In the genomic region with DNA sequence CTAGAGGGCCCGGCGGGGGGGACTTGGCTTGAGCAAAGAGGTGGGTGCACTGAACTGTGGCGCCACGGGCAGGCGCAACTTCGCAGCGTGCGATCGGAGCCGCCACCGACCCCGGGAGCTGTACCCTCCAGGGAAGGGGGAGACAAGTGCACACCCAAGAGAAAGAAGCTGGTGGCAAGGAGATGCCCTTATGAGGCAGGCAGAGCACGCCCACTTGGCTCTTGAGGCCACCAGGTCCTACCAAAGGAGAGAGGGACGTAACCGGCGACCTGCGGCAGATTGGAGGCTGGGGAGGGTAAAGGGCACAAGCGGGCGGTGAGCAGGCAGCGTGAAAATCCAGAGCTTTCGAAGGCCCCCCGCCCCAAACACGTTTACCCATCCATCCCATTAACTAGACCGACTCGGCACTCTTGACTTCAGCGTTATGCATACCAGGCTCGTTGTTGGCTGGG, we compare ENCODE assay signal across 1 cellular context.
A peak's percentile ranks its signal among the peaks of the same experiment; 100 is the strongest.
TF ChIP-seq lines count a peak whose summit lies in the region.

No MANE protein-coding gene starts in this region.

TF ChIP-seq in HepG2, 621 proteins besides CTCF, POLR2A, EP300 and RAD21 (continued from another document):
- TF ChIP-seq NAIF1 (CRISPR knock-in tag; IDR thresholded peaks at IDR 0.05; ENCODE audit: borderline replicate concordance) (0 out of 2 replicates have a peak, but pooled peaks have one; percentile 9), ZNF337 (CRISPR knock-in tag; IDR thresholded peaks at IDR 0.05; ENCODE audit: borderline replicate concordance, low read depth) (0 out of 2 replicates have a peak, but pooled peaks have one; percentile 6), SP5 (CRISPR knock-in tag; IDR thresholded peaks at IDR 0.05; ENCODE audit: borderline replicate concordance, low read depth) (no peak), HIVEP1 (CRISPR knock-in tag; IDR thresholded peaks at IDR 0.05) (peak; percentile 31; the same call in 1 of the 2 replicates), ZNF292 (CRISPR knock-in tag; IDR thresholded peaks at IDR 0.05; ENCODE audit: borderline replicate concordance, low read depth) (peak; percentile 48; the same call in 1 of the 2 replicates), ZNF557 (CRISPR knock-in tag; IDR thresholded peaks at IDR 0.05) (0 out of 2 replicates have a peak, but pooled peaks have one; percentile 39), ZNF850 (CRISPR knock-in tag; conservative IDR thresholded peaks at IDR 0.05) (no peak), JDP2 (CRISPR knock-in tag; IDR thresholded peaks at IDR 0.05; ENCODE audit: borderline replicate concordance) (no peak), ZNF687 (CRISPR knock-in tag; IDR thresholded peaks at IDR 0.05) (peak; percentile 74), POGK (CRISPR knock-in tag; conservative IDR thresholded peaks at IDR 0.05) (peak; percentile 79; the same call in 1 of the 2 replicates), NRL (CRISPR knock-in tag; IDR thresholded peaks at IDR 0.05; ENCODE audit: borderline replicate concordance) (0 out of 2 replicates have a peak, but pooled peaks have one; percentile 16), ZNF615 (CRISPR knock-in tag; IDR thresholded peaks at IDR 0.05; ENCODE audit: borderline replicate concordance) (peak; percentile 75; the same call in 1 of the 2 replicates), ZSCAN31 (CRISPR knock-in tag; IDR thresholded peaks at IDR 0.05; ENCODE audit: low read depth) (0 out of 2 replicates have a peak, but pooled peaks have one; percentile 19), BRF2 (CRISPR knock-in tag; IDR thresholded peaks at IDR 0.05) (no peak), ZNF800 (CRISPR knock-in tag; IDR thresholded peaks at IDR 0.05) (0 out of 2 replicates have a peak, but pooled peaks have one; percentile 71), MTA1 (CRISPR knock-in tag; IDR thresholded peaks at IDR 0.05; ENCODE audit: borderline replicate concordance) (0 out of 2 replicates have a peak, but pooled peaks have one; percentile 15), SP4 (CRISPR knock-in tag; IDR thresholded peaks at IDR 0.05) (0 out of 2 replicates have a peak, but pooled peaks have one; percentile 12)
